ENCODE assay signal across 8 cellular contexts in the genomic region with DNA sequence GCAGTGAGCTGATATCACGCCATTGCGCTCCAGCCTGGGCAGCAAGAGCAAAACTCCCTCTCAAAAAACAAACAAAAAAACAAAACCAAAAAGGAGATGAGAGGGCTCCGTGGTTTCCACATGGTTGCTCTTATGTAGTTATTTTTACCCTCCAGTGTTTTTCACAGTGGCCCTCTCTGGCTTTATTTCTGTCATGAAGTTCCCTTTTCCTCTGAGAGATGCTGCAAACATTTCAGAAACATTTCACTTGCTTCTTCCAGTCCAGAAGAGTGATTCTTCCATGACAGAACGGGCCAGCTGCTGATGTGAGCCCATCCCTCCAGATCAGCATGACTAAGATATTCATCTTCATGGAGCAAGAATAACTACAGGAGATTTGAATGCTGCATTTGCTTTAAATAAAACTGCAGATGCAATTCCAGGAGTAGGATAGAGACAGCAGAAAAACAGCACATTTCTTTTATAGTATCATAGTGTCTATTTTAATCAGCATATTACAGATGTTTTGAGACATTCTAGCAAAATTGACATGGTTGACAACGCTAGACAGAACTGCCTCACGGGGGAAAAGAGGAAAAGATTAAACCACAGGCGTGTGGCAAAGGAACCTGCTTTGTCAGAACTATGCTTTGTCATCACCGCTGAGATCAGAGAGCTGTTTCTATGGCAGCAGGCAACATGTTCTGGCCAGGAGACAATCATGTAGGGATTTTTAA.
A peak's percentile ranks its signal among the peaks of the same experiment; 100 is the strongest.
DNase-seq lines count a peak whose midpoint lies in the region; ATAC-seq and TF ChIP-seq lines count a peak whose summit lies in the region.

No MANE protein-coding gene starts in this region.

- peak; percentile 37 for DNase-seq in NCI-H1436 (lab: John Stamatoyannopoulos, UW)
- no peak for DNase-seq in NCI-H1436 treated with DMSO at 0.1 percent for 48 hours (lab: John Stamatoyannopoulos, UW)
- DNase-seq in RKO (ENCODE audit: low spot score): peak; percentile 18
- peak; percentile 88 for DNase-seq in epithelial cell of esophagus (ENCODE audit: low read depth)
- DNase-seq in stimulated activated CD8-positive, alpha-beta memory T cell treated with anti-CD3 and anti-CD28 coated beads, Interleukin-4, amount 100 ng/mL, for 48 hours: peak; percentile 31
- DNase-seq in NCI-H82 treated with DMSO at 0.1 percent for 48 hours (lab: John Stamatoyannopoulos, UW; ENCODE audit: unreplicated experiment): no peak

- TF ChIP-seq CTCF in epithelial cell of esophagus (IDR thresholded peaks at IDR 0.05; ENCODE audit: insufficient read depth, low read depth, low read length, missing control alignments): no peak

- no peak overlapping the region for H3K4me3 ChIP-seq in epithelial cell of esophagus (ENCODE audit: low read length)

- peak; percentile 89 for ATAC-seq in GM21367 (IDR thresholded peaks at IDR 0.05; ENCODE audit: unreplicated experiment)
- ATAC-seq in HG03565 (IDR thresholded peaks at IDR 0.05; ENCODE audit: unreplicated experiment): peak; percentile 74

Comparison
In these comparisons a context has a peak if more than half of its experiments do, and no peak if none do; other contexts are left out.
1. DNase-seq: peak in NCI-H1436 (single experiment), RKO (single experiment), epithelial cell of esophagus (single experiment) and stimulated activated CD8-positive, alpha-beta memory T cell treated with anti-CD3 and anti-CD28 coated beads, Interleukin-4, amount 100 ng/mL, for 48 hours (single experiment); none in NCI-H1436 treated with DMSO at 0.1 percent for 48 hours (single experiment) and NCI-H82 treated with DMSO at 0.1 percent for 48 hours (single experiment).